ENCODE assay signal across 8 cellular contexts in the genomic region with DNA sequence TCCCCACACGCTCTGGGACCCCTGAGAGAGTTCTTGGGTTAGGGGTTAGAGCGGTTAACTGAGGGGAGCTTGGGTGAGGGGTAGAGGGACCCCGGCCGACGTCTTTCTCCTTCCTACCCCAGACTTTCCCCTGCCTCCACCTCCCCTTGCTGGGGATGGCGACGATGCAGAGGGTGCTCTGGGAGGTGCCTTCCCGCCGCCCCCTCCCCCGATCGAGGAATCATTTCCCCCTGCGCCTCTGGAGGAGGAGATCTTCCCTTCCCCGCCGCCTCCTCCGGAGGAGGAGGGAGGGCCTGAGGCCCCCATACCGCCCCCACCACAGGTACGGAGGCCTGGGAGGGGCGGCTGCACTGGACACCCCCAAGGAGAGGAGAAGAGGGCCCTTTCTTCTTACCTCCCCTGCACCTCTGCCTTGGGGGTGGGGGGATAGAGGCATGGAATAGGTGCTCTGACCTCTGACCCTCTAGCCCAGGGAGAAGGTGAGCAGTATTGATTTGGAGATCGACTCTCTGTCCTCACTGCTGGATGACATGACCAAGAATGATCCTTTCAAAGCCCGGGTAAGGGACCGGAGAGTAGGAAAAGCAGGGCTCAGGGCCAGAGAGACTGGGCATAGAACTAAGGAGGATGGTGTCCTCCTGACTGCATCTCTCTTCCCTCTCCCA. TPM values are rescaled to one million over a fixed set of nuclear protein-coding genes. Genes with fewer than 3 reads are reported as not detected.
DNase-seq lines count a peak whose midpoint lies in the region; ATAC-seq and TF ChIP-seq lines count a peak whose summit lies in the region.

No MANE protein-coding gene starts in this region.

- H3K27ac ChIP-seq in psoas muscle, result peak overlapping the region; percentile 100

- peak overlapping the region; percentile 95 for H3K9ac ChIP-seq in ES-I3 (ENCODE audit: low read depth, low read length)

- H3K4me3 ChIP-seq in fibroblast of pulmonary artery (replicated peaks; ENCODE audit: low read depth, low read length) (peak overlapping the region; percentile 95), psoas muscle (peak overlapping the region; percentile 98)

- no peak for DNase-seq in fibroblast of pulmonary artery (ENCODE audit: low read depth)
- DNase-seq in psoas muscle, result no peak
- no peak for DNase-seq in iPS-NIHi11 (ENCODE audit: low spot score)

- intact Hi-C loops in psoas muscle (cut with DNase I), result loop anchor here (5.0 kb wide), 2 partner anchors 35 to 65 kb away; a partner anchor contains a TSS

- H3K4me1 ChIP-seq in ES-I3 (ENCODE audit: insufficient read depth, low read length) (peaks cover 25% of the 10 kb centered on the region; the same call in 1 of the 2 replicates), psoas muscle (peaks cover 59% of the 10 kb centered on the region)

- H3K27me3 ChIP-seq in psoas muscle (ENCODE audit: insufficient read depth in 3 of 3, low read length in 2 of 3), result no peaks in the 10 kb centered on the region

- TF ChIP-seq CTCF in fibroblast of pulmonary artery (IDR thresholded peaks at IDR 0.05; ENCODE audit: low read length, missing control alignments), result no peak
- no peak for TF ChIP-seq CTCF in psoas muscle (IDR thresholded peaks at IDR 0.05)

- H3K9me3 ChIP-seq in ES-I3 (ENCODE audit: control insufficient read depth, insufficient read depth, low read length), result no peaks in the 10 kb centered on the region
- no peaks in the 10 kb centered on the region for H3K9me3 ChIP-seq in psoas muscle

- WGBS in psoas muscle, 3 donors, result 16 to 25% (median 21%) methylated on average over 12 to 21 of the region's 21 CpGs

- ATAC-seq in SK-N-SH treated with all-trans-retinoic acid at 6 μM for 48 hours (no peak), psoas muscle (no peak), GM18511 (IDR thresholded peaks at IDR 0.05; ENCODE audit: unreplicated experiment) (no peak), GM21528 (IDR thresholded peaks at IDR 0.05; ENCODE audit: low FRiP score, unreplicated experiment) (no peak), HG02938 (IDR thresholded peaks at IDR 0.05; ENCODE audit: unreplicated experiment) (no peak)

- H3K36me3 ChIP-seq in ES-I3 (ENCODE audit: insufficient read depth, low read length) (peaks cover 23% of the 10 kb centered on the region), psoas muscle (ENCODE audit: insufficient read depth in 1 of 2, low read depth in 1 of 2) (peaks cover 9 to 31% of the 10 kb centered on the region in 2 donors)

TF ChIP-seq in SK-N-SH treated with all-trans-retinoic acid at 6 μM for 48 hours, 23 proteins besides CTCF, POLR2A, EP300 and RAD21:
- TF ChIP-seq ESRRG (CRISPR knock-in tag; IDR thresholded peaks at IDR 0.05), result no peak
- TF ChIP-seq BACH2 (CRISPR knock-in tag; IDR thresholded peaks at IDR 0.05; ENCODE audit: borderline replicate concordance), result no peak
- TF ChIP-seq, protein P1, sequence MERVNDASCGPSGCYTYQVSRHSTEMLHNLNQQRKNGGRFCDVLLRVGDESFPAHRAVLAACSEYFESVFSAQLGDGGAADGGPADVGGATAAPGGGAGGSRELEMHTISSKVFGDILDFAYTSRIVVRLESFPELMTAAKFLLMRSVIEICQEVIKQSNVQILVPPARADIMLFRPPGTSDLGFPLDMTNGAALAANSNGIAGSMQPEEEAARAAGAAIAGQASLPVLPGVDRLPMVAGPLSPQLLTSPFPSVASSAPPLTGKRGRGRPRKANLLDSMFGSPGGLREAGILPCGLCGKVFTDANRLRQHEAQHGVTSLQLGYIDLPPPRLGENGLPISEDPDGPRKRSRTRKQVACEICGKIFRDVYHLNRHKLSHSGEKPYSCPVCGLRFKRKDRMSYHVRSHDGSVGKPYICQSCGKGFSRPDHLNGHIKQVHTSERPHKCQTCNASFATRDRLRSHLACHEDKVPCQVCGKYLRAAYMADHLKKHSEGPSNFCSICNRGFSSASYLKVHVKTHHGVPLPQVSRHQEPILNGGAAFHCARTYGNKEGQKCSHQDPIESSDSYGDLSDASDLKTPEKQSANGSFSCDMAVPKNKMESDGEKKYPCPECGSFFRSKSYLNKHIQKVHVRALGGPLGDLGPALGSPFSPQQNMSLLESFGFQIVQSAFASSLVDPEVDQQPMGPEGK (CRISPR knock-in tag; IDR thresholded peaks at IDR 0.05; ENCODE audit: borderline replicate concordance), result peak; percentile 11; the same call in 1 of the 2 replicates
- TF ChIP-seq CSDC2 (CRISPR knock-in tag; IDR thresholded peaks at IDR 0.05), result no peak

RNA-seq across cellular contexts. Expression of a gene that starts 1.1 kb away (rescaled TPM):
- total RNA-seq in psoas muscle, result 100 to 1,000 TPM in 2 of 4 donors, 10 to 100 TPM in 2; 60.4 to 134 (median 96.0) TPM
- 100 to 1,000 TPM in 1 of 3 donors, 10 to 100 TPM in 2; 34.4 to 215 (median 57.6) TPM for polyA plus RNA-seq in psoas muscle

RNA-seq across cellular contexts. Expression of a gene that starts 19.7 kb away (rescaled TPM):
- 1 to 10 TPM in 1 of 4 donors, under 1 TPM in 3; 0.25 to 1.0 (median 0.61) TPM for total RNA-seq in psoas muscle
- under 1 TPM; 0.13 to 0.27 (median 0.21) TPM for polyA plus RNA-seq in psoas muscle

RNA-seq across cellular contexts. Expression of a gene that starts 26.4 kb away (rescaled TPM):
- total RNA-seq in psoas muscle, result under 1 TPM in 2 of 4 donors, not detected in 2; 0.28 to 0.38 TPM
- under 1 TPM in 2 of 3 donors, not detected in 1; 0.07 to 0.12 TPM for polyA plus RNA-seq in psoas muscle
